27 cellular contexts compared by ENCODE assay signal in the genomic region with DNA sequence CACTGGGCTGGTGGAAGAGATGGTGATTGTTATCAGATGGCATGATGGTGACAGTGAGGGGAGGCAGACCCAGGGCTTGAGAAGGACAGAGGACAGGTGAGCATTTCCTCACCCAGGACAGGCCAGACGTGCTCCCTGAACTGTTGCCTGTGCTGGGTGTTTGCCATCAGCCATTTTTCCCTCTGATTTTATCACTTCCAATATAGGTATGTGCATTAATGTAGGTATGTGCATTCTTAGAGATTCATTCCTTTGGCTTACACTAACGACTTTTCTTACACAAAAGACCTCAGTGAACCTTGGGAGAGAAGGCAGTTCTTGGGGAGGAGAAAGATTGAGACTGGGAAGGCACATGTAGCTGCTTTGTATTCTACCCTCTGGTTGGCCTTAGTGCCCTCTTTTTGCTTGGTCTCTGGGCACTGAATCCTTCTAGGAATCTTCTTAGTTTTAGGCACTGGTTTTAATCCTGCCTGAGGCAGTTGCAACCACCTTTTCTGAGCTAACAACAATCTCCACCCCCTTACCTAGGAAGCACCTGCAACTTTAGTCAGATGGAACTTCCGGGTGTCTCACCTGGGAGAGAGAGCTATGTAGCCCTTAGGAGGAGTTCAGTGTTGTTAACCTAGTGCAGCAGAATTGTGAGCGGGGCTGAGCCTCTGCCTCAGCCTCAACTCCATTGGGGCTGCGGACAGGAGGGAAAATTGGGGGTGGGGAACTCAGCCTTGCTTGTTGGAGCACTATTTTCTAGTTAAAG. TPM values are rescaled to one million over a fixed set of nuclear protein-coding genes. Genes with fewer than 3 reads are reported as not detected.
DNase-seq lines count a peak whose midpoint lies in the region; ATAC-seq, FAIRE-seq and TF ChIP-seq lines count a peak whose summit lies in the region.
"Had no signal": no experiment of that assay in that cellular context is flagged by ENCODE, and none has a peak within 500 bp of the region (broad histone marks: within the 10 kb centered on the region; RNA-seq: fewer than 3 reads in every experiment).

No MANE protein-coding gene starts in this region.

- H3K27ac ChIP-seq in H1 (ENCODE audit: low read depth, low read length) (no peak overlapping the region), lower lobe of right lung (peak overlapping the region; percentile 53), urinary bladder (ENCODE audit: low read depth) (peak overlapping the region; percentile 71)
- H3K27ac ChIP-seq: coronary artery, GM23248, heart right ventricle, left ventricle myocardium inferior, parathyroid adenoma had no signal

- no peak overlapping the region for H2BK20ac ChIP-seq in H1 (ENCODE audit: low read length)

- H3K79me1 ChIP-seq in H1 (ENCODE audit: low read depth, low read length): no peaks in the 10 kb centered on the region

- 84% methylated on average over 5 of the region's 5 CpGs; no CpG with 5 or more reads in 1 of the 2 experiments for WGBS in H1 (ENCODE audit: extremely low coverage in 1 of 2, insufficient coverage in 1 of 2, insufficient read length in 1 of 2, insufficient replicate concordance in 2 of 2, low coverage in 1 of 2, low lambda C conversion rate in 2 of 2, missing lambda C conversion rate in 1 of 2), 2 experiments
- WGBS in urinary bladder: 78% methylated on average over 5 of the region's 5 CpGs

- H2BK120ac ChIP-seq in H1 (replicated peaks; ENCODE audit: low read depth, low read length): no peak overlapping the region

- no peaks in the 10 kb centered on the region; a peak in 1 of 7 replicates for H3K27me3 ChIP-seq in H1 (replicated peaks in 1 of 4; ENCODE audit: control insufficient read depth in 3 of 4, extremely low read depth in 1 of 4, insufficient read depth in 3 of 4, low read length in 3 of 4)
- H3K27me3 ChIP-seq in lower lobe of right lung (ENCODE audit: low read depth): no peaks in the 10 kb centered on the region

- no peak for FAIRE-seq in H1 (lab: Jason Lieb, UNC)
- FAIRE-seq: G401.6, HTR-8/SVneo had no signal

- TF ChIP-seq EP300 in H1 (IDR thresholded peaks at IDR 0.05; ENCODE audit: borderline replicate concordance in 1 of 2, low read depth in 2 of 2, low read length in 2 of 2): no peak

- intact Hi-C loops in lower lobe of right lung (cut with DNase I): no loop called here

- POLR2A ChIA-PET in H1 (lab: Charles Lee; ENCODE audit: partially characterized antibody): no interaction called here

- H2AFZ ChIP-seq in H1 (ENCODE audit: low read length): peak overlapping the region; percentile 31; the same call in 1 of the 2 replicates
- H2AFZ ChIP-seq: GM23248, parathyroid adenoma had no signal

- no peak overlapping the region for H4K8ac ChIP-seq in H1 (ENCODE audit: extremely low read depth, insufficient read depth, low read length)

- no peak overlapping the region for H2BK5ac ChIP-seq in H1 (ENCODE audit: low read depth, low read length)

- H3K9ac ChIP-seq in H1 (replicated peaks in 1 of 4; ENCODE audit: extremely low read depth in 1 of 4, low read depth in 3 of 4, low read length in 3 of 4): no peak overlapping the region; a peak in 1 of 7 replicates
- H3K9ac ChIP-seq: GM23248, parathyroid adenoma had no signal

- no peak overlapping the region for H2BK15ac ChIP-seq in H1 (ENCODE audit: low read length)

- peaks cover 0 to 3% of the 10 kb centered on the region in 2 experiments for H4K20me1 ChIP-seq in H1 (replicated peaks in 1 of 2; ENCODE audit: control insufficient read depth in 1 of 2, insufficient read depth in 2 of 2, low read length in 2 of 2)

- DNase-seq in NCI-H510A (lab: John Stamatoyannopoulos, UW) (peak; percentile 58), H1 (ENCODE audit: low read depth in 1 of 2, low spot score in 2 of 2) (no peak), lower lobe of right lung (no peak), NCI-H187 (lab: John Stamatoyannopoulos, UW) (no peak), NCI-H82 treated with DMSO at 0.1 percent for 48 hours (lab: John Stamatoyannopoulos, UW; ENCODE audit: unreplicated experiment) (no peak)
- DNase-seq: activated CD4-positive, alpha-beta T cell treated with anti-CD3 and anti-CD28 coated beads, Interleukin-2, amount 10 ng/mL, durations not matched to agents 7 days and 5 days; activated naive CD4-positive, alpha-beta T cell treated with anti-CD3 and anti-CD28 coated beads for 36 hours; amygdala; CD4-positive, alpha-beta memory T cell; DMS153; GM23248; heart right ventricle; KG1; left ventricle myocardium inferior; MV-4-11; NCI-H146; NCI-H748 treated with DMSO at 0.1 percent for 48 hours; right cardiac atrium; stimulated activated CD4-positive, alpha-beta T cell treated with anti-CD3 and anti-CD28 coated beads, Interleukin-4, amount 100 ng/mL, for 4 hours; stimulated activated naive CD4-positive, alpha-beta T cell had no signal

- H3K4me3 ChIP-seq in H1 (ENCODE audit: extremely low read depth in 1 of 4, insufficient read depth in 2 of 4, low read depth in 3 of 4, low read length in 4 of 4) (no peak overlapping the region), lower lobe of right lung (no peak overlapping the region), urinary bladder (ENCODE audit: low read depth, low read length) (no peak overlapping the region)
- H3K4me3 ChIP-seq: coronary artery, GM23248, heart right ventricle, left ventricle myocardium inferior had no signal

- no peak overlapping the region for H3K56ac ChIP-seq in H1 (replicated peaks; ENCODE audit: insufficient read length, low read depth, low read length)

- H3K23ac ChIP-seq in H1 (ENCODE audit: insufficient read length): no peak overlapping the region

- H3K18ac ChIP-seq in H1 (ENCODE audit: extremely low read depth, low read length): no peak overlapping the region

- no peak overlapping the region for H4K5ac ChIP-seq in H1 (ENCODE audit: insufficient read length, low read depth, low read length)

- no peak for TF ChIP-seq RAD21 in H1 (IDR thresholded peaks at IDR 0.05 in 1 of 2, conservative IDR thresholded peaks at IDR 0.05 in 1 of 2; ENCODE audit: low read depth in 2 of 2, low read length in 2 of 2)

- ATAC-seq in lower lobe of right lung (no peak), HG03432 (IDR thresholded peaks at IDR 0.05; ENCODE audit: unreplicated experiment) (no peak)
- ATAC-seq: heart right ventricle, right cardiac atrium had no signal

- TF ChIP-seq POLR2A in H1 (IDR thresholded peaks at IDR 0.05; ENCODE audit: control extremely low read depth in 1 of 2, low read depth in 2 of 2, low read length in 2 of 2): no peak

- H3K4ac ChIP-seq in H1 (replicated peaks; ENCODE audit: insufficient read length, low read depth, low read length): no peak overlapping the region

- TF ChIP-seq CTCF in H1 (IDR thresholded peaks at IDR 0.05; ENCODE audit: control extremely low read depth in 1 of 3, insufficient read depth in 1 of 3, low read depth in 1 of 3, low read length in 3 of 3) (no peak), lower lobe of right lung (IDR thresholded peaks at IDR 0.05) (no peak)

- CTCF ChIA-PET in H1 (lab: Charles Lee; ENCODE audit: partially characterized antibody): interaction anchor here (1.0 to 1.1 kb wide), 3 partner anchors 9 to 136 kb away, joined by 3 to 4 read pairs (median 3); partner anchors contain the start of gene IL20

- no peak overlapping the region for H2AK5ac ChIP-seq in H1 (ENCODE audit: low read depth, low read length)

- no peak overlapping the region for H3K14ac ChIP-seq in H1 (ENCODE audit: insufficient read length)

- peak overlapping the region; percentile 31; the same call in 1 of the 2 replicates for H2BK12ac ChIP-seq in H1 (ENCODE audit: low read depth, low read length)

- 0 out of 7 replicates have a peak, but pooled peaks cover 0 to 2% (median 0%) of the 10 kb centered on the region in 4 experiments for H3K4me1 ChIP-seq in H1 (replicated peaks in 1 of 4; ENCODE audit: control insufficient read depth in 3 of 4, insufficient read depth in 4 of 4, low read length in 3 of 4)
- H3K4me1 ChIP-seq in lower lobe of right lung: peaks cover 25% of the 10 kb centered on the region
- no peaks in the 10 kb centered on the region for H3K4me1 ChIP-seq in urinary bladder (ENCODE audit: insufficient read depth)
- H3K4me1 ChIP-seq: parathyroid adenoma had no signal

- no peak overlapping the region for H3K4me2 ChIP-seq in H1 (ENCODE audit: insufficient read depth in 1 of 2, low read depth in 2 of 2, low read length in 2 of 2)

- H3K9me3 ChIP-seq in H1 (ENCODE audit: insufficient read depth in 2 of 2, low read depth in 1 of 2, low read length in 1 of 2) (no peaks in the 10 kb centered on the region), lower lobe of right lung (no peaks in the 10 kb centered on the region)
- H3K9me3 ChIP-seq: heart right ventricle, left ventricle myocardium inferior had no signal

- H4K91ac ChIP-seq in H1 (replicated peaks; ENCODE audit: insufficient read length, low read length): no peak overlapping the region

- no peaks in the 10 kb centered on the region for H3K36me3 ChIP-seq in H1 (ENCODE audit: control insufficient read depth in 2 of 4, insufficient read depth in 4 of 4, low read length in 3 of 4)
- no peaks in the 10 kb centered on the region for H3K36me3 ChIP-seq in lower lobe of right lung
- no peaks in the 10 kb centered on the region for H3K36me3 ChIP-seq in urinary bladder (ENCODE audit: insufficient read depth)
- H3K36me3 ChIP-seq: heart right ventricle, left ventricle myocardium inferior had no signal

- peaks cover 1% of the 10 kb centered on the region; the same call in 1 of the 2 replicates for H3K23me2 ChIP-seq in H1 (ENCODE audit: low read depth, low read length)

- H3K79me2 ChIP-seq in H1 (ENCODE audit: control insufficient read depth in 1 of 2, insufficient read depth in 2 of 2, low read length in 2 of 2): no peaks in the 10 kb centered on the region
- H3K79me2 ChIP-seq: parathyroid adenoma had no signal

RNA-seq across cellular contexts. Expression of gene C1orf116, which starts 30.9 kb away (rescaled TPM):
- 3.8 and 3.9 TPM in 2 replicates for total RNA-seq in H1 (2021; fragmentation: NEBNext Ultra II Directional; extraction: Animal tissue kit (Norgen Biotek cat#: 25700))
- 1.7 and 2.2 TPM in 2 replicates for polyA plus RNA-seq in H1 (2011; rRNA removed)
- 1.1 TPM for polyA plus RNA-seq in H1 (2011; cell fraction: cytosol; rRNA removed)
- 2.6 TPM for polyA plus RNA-seq in H1 (2011; cell fraction: nucleus; rRNA removed)
- 3.0 to 3.3 TPM (median 3.2 TPM) in 4 replicates for polyA plus RNA-seq in H1 (2012, experiment 1 of 2)
- 2.9 TPM for polyA plus RNA-seq in H1 (2012, experiment 2 of 2)
- polyA plus RNA-seq in H1 (2013, experiment 1 of 2): 2.7 TPM
- polyA plus RNA-seq in H1 (2013, experiment 2 of 2): 2.8 TPM
- polyA minus RNA-seq in H1 (2011; rRNA and poly(A)+ RNA removed): 2.0 and 2.4 TPM in 2 replicates
- 1.8 TPM for polyA minus RNA-seq in H1 (2011; cell fraction: cytosol; rRNA and poly(A)+ RNA removed)
- polyA minus RNA-seq in H1 (2011; cell fraction: nucleus; rRNA and poly(A)+ RNA removed): 3.3 TPM
- total RNA-seq in lower lobe of right lung: 123 TPM
- total RNA-seq in urinary bladder: 6.2 TPM
- 2.7 TPM for polyA plus RNA-seq in urinary bladder
- total RNA-seq: activated CD4-positive, alpha-beta T cell treated with anti-CD3 and anti-CD28 coated beads, Interleukin-2, amount 10 ng/mL, durations not matched to agents 7 days and 5 days; activated naive CD4-positive, alpha-beta T cell treated with anti-CD3 and anti-CD28 coated beads for 36 hours; GM23248 had no signal
- polyA plus RNA-seq: CD4-positive, alpha-beta memory T cell; GM23248 had no signal

RNA-seq across cellular contexts. Expression of gene FCAMR, which starts 31.4 kb away (rescaled TPM):
- total RNA-seq in H1 (2021; fragmentation: NEBNext Ultra II Directional; extraction: Animal tissue kit (Norgen Biotek cat#: 25700)): not detected in 2 replicates
- not detected in 2 replicates for polyA plus RNA-seq in H1 (2011; rRNA removed)
- not detected for polyA plus RNA-seq in H1 (2011; cell fraction: cytosol; rRNA removed)
- polyA plus RNA-seq in H1 (2011; cell fraction: nucleus; rRNA removed): not detected
- polyA plus RNA-seq in H1 (2012, experiment 1 of 2): not detected in 4 replicates
- polyA plus RNA-seq in H1 (2012, experiment 2 of 2): not detected
- not detected for polyA plus RNA-seq in H1 (2013, experiment 1 of 2)
- not detected for polyA plus RNA-seq in H1 (2013, experiment 2 of 2)
- not detected in 2 replicates for polyA minus RNA-seq in H1 (2011; rRNA and poly(A)+ RNA removed)
- not detected for polyA minus RNA-seq in H1 (2011; cell fraction: cytosol; rRNA and poly(A)+ RNA removed)
- polyA minus RNA-seq in H1 (2011; cell fraction: nucleus; rRNA and poly(A)+ RNA removed): not detected
- total RNA-seq in lower lobe of right lung: not detected
- total RNA-seq in urinary bladder: not detected
- not detected for polyA plus RNA-seq in urinary bladder
- total RNA-seq: activated CD4-positive, alpha-beta T cell treated with anti-CD3 and anti-CD28 coated beads, Interleukin-2, amount 10 ng/mL, durations not matched to agents 7 days and 5 days; activated naive CD4-positive, alpha-beta T cell treated with anti-CD3 and anti-CD28 coated beads for 36 hours; CD4-positive, alpha-beta memory T cell; endodermal cell; GM23248; heart right ventricle; left ventricle myocardium inferior; right cardiac atrium had no signal
- polyA plus RNA-seq: CD4-positive, alpha-beta memory T cell; GM23248; heart right ventricle; right cardiac atrium had no signal

RNA-seq across cellular contexts. Expression of gene YOD1, which starts 49.3 kb away (rescaled TPM):
- total RNA-seq in H1 (2021; fragmentation: NEBNext Ultra II Directional; extraction: Animal tissue kit (Norgen Biotek cat#: 25700)): 11.8 TPM in 2 replicates
- polyA plus RNA-seq in H1 (2011; rRNA removed): 1.1 and 1.9 TPM in 2 replicates
- 2.5 TPM for polyA plus RNA-seq in H1 (2011; cell fraction: cytosol; rRNA removed)
- polyA plus RNA-seq in H1 (2011; cell fraction: nucleus; rRNA removed): 1.4 TPM
- 2.8 to 6.8 TPM (median 3.8 TPM) in 4 replicates for polyA plus RNA-seq in H1 (2012, experiment 1 of 2)
- polyA plus RNA-seq in H1 (2012, experiment 2 of 2): 0.34 TPM
- polyA plus RNA-seq in H1 (2013, experiment 1 of 2): 5.9 TPM
- 5.5 TPM for polyA plus RNA-seq in H1 (2013, experiment 2 of 2)
- 4.0 and 5.6 TPM in 2 replicates for polyA minus RNA-seq in H1 (2011; rRNA and poly(A)+ RNA removed)
- 4.0 TPM for polyA minus RNA-seq in H1 (2011; cell fraction: cytosol; rRNA and poly(A)+ RNA removed)
- polyA minus RNA-seq in H1 (2011; cell fraction: nucleus; rRNA and poly(A)+ RNA removed): 17.4 TPM
- 7.9 TPM for total RNA-seq in lower lobe of right lung
- total RNA-seq in urinary bladder: 18.1 TPM
- polyA plus RNA-seq in urinary bladder: 2.8 TPM

RNA-seq across cellular contexts. Expression of gene PFKFB2, which starts 51.4 kb away (rescaled TPM):
- 17.8 and 19.1 TPM in 2 replicates for total RNA-seq in H1 (2021; fragmentation: NEBNext Ultra II Directional; extraction: Animal tissue kit (Norgen Biotek cat#: 25700))
- polyA plus RNA-seq in H1 (2011; rRNA removed): 5.5 and 6.7 TPM in 2 replicates
- 8.2 TPM for polyA plus RNA-seq in H1 (2011; cell fraction: cytosol; rRNA removed)
- polyA plus RNA-seq in H1 (2011; cell fraction: nucleus; rRNA removed): 7.2 TPM
- polyA plus RNA-seq in H1 (2012, experiment 1 of 2): 7.9 to 11.8 TPM (median 9.3 TPM) in 4 replicates
- 0.58 TPM for polyA plus RNA-seq in H1 (2012, experiment 2 of 2)
- polyA plus RNA-seq in H1 (2013, experiment 1 of 2): 6.2 TPM
- polyA plus RNA-seq in H1 (2013, experiment 2 of 2): 6.1 TPM
- polyA minus RNA-seq in H1 (2011; rRNA and poly(A)+ RNA removed): 14.8 and 16.5 TPM in 2 replicates
- polyA minus RNA-seq in H1 (2011; cell fraction: cytosol; rRNA and poly(A)+ RNA removed): 6.5 TPM
- 8.3 TPM for polyA minus RNA-seq in H1 (2011; cell fraction: nucleus; rRNA and poly(A)+ RNA removed)
- 41.5 TPM for total RNA-seq in lower lobe of right lung
- 9.3 TPM for total RNA-seq in urinary bladder
- 3.4 TPM for polyA plus RNA-seq in urinary bladder

RNA-seq across cellular contexts. Expression of gene PIGR, which starts 55.4 kb away (rescaled TPM):
- total RNA-seq in H1 (2021; fragmentation: NEBNext Ultra II Directional; extraction: Animal tissue kit (Norgen Biotek cat#: 25700)): not detected in 2 replicates
- not detected in 2 replicates for polyA plus RNA-seq in H1 (2011; rRNA removed)
- polyA plus RNA-seq in H1 (2011; cell fraction: cytosol; rRNA removed): not detected
- polyA plus RNA-seq in H1 (2011; cell fraction: nucleus; rRNA removed): not detected
- polyA plus RNA-seq in H1 (2012, experiment 1 of 2): not detected in 4 replicates
- not detected for polyA plus RNA-seq in H1 (2012, experiment 2 of 2)
- not detected for polyA plus RNA-seq in H1 (2013, experiment 1 of 2)
- polyA plus RNA-seq in H1 (2013, experiment 2 of 2): not detected
- not detected in 2 replicates for polyA minus RNA-seq in H1 (2011; rRNA and poly(A)+ RNA removed)
- not detected for polyA minus RNA-seq in H1 (2011; cell fraction: cytosol; rRNA and poly(A)+ RNA removed)
- not detected for polyA minus RNA-seq in H1 (2011; cell fraction: nucleus; rRNA and poly(A)+ RNA removed)
- 813 TPM for total RNA-seq in lower lobe of right lung
- total RNA-seq in urinary bladder: 27.5 TPM
- 2.3 TPM for polyA plus RNA-seq in urinary bladder
- total RNA-seq: activated CD4-positive, alpha-beta T cell treated with anti-CD3 and anti-CD28 coated beads, Interleukin-2, amount 10 ng/mL, durations not matched to agents 7 days and 5 days; CD4-positive, alpha-beta memory T cell; endodermal cell; GM23248 had no signal
- polyA plus RNA-seq: CD4-positive, alpha-beta memory T cell; GM23248 had no signal

Comparison
In these comparisons a context has a peak if more than half of its experiments do, and no peak if none do; other contexts are left out.
1. RNA of gene C1orf116, which starts 30.9 kb away (total RNA-seq): 123 TPM in lower lobe of right lung (single experiment); 6.2 TPM in urinary bladder (single experiment) and 3.8 to 3.9 TPM in H1; every median in the first group is over 10 times any median in the second.